In the genomic region with DNA sequence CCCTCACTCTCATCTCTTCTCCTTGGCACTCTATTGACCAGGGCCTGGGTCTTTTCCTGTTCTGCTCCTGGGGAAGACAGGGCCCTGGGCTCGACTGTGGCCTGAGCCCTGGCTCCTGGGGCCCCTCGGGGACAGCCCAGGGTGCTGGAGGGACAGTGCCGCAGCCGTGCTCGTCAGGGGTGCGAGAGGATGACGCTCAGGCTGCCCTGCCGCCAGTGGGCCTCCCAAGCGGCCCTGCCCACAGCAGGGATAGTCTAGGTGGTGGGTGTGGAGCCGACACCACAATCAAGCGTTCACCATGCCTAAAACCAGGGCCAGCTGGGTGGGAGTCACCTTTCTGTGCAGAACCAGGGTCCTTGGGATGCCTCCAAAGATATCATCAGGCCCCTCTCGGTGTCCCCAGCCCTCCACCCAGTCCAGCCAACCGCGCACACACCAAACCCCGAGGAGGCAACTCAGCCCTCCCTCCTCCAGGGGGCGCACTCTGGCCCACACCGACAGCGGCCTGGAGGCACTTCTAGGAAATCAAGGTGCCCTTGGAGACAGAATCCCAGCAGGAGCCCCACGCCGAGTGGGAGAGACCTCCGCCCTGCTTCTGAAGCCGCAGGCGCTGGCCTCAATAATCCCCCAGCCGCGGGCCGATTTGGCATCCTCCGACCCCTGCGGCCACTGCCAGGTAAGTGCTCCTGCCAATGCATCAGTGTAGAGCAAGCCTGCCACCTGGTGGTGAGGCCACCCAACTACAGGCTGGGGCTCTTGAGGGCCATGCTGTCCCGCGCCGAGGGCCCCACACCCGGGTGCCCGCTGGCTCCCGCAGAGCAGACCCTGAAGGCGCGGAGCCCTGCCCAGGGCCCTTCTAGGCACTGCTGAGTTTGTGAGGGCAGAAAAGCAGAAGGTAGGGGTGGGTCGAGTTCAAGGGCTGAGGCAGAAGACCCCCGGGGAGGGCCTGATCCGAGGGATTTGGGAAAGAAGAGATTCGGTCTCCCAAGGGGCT, we compare ENCODE assay signal across 8 cellular contexts.
A peak's percentile ranks its signal among the peaks of the same experiment; 100 is the strongest.
DNase-seq lines count a peak whose midpoint lies in the region; ATAC-seq, FAIRE-seq and TF ChIP-seq lines count a peak whose summit lies in the region.

No MANE protein-coding gene starts in this region.

- no peak for TF ChIP-seq EP300 in upper lobe of left lung (IDR thresholded peaks at IDR 0.05)

- H3K27ac ChIP-seq in CD8-positive, alpha-beta memory T cell (ENCODE audit: low read depth, low read length): no peak overlapping the region
- H3K27ac ChIP-seq in RWPE2 (ENCODE audit: poor library complexity, severe bottlenecking) (no peak overlapping the region), pancreas (no peak overlapping the region), upper lobe of left lung (no peak overlapping the region)

- peaks cover 0 to 4% (median 2%) of the 10 kb centered on the region in 3 donors for H3K4me1 Mint-ChIP-seq in CD8-positive, alpha-beta memory T cell

- CTCF ChIA-PET in CD8-positive, alpha-beta memory T cell (lab: Charles Lee): interaction anchor here (1.2 kb wide), 1 partner anchor 71 kb away, joined by 3 read pairs; no protein-coding TSS in a partner anchor

- no peaks in the 10 kb centered on the region for H3K36me3 Mint-ChIP-seq in CD8-positive, alpha-beta memory T cell

- POLR2A ChIA-PET in CD8-positive, alpha-beta memory T cell (lab: Charles Lee): no interaction called here

- peak overlapping the region in 2 of 7 donors; percentile 12 to 23 for H3K4me3 Mint-ChIP-seq in CD8-positive, alpha-beta memory T cell

- H3K4me1 ChIP-seq in CD8-positive, alpha-beta memory T cell (ENCODE audit: insufficient read depth, low read length): no peaks in the 10 kb centered on the region
- H3K4me1 ChIP-seq in RWPE2 (ENCODE audit: insufficient read depth, poor library complexity, severe bottlenecking): no peaks in the 10 kb centered on the region
- H3K4me1 ChIP-seq in pancreas: no peaks in the 10 kb centered on the region
- peaks cover 0 to 13% (median 7%) of the 10 kb centered on the region in 4 donors for H3K4me1 ChIP-seq in upper lobe of left lung

- no peaks in the 10 kb centered on the region for H3K9me3 ChIP-seq in CD8-positive, alpha-beta memory T cell (ENCODE audit: low read length)
- H3K9me3 ChIP-seq in RWPE2 (ENCODE audit: severe bottlenecking) (no peaks in the 10 kb centered on the region), pancreas (no peaks in the 10 kb centered on the region), upper lobe of left lung (no peaks in the 10 kb centered on the region)

- H3K27ac Mint-ChIP-seq in CD8-positive, alpha-beta memory T cell: no peak overlapping the region

- intact Hi-C loops in pancreas (cut with DNase I): no loop called here

- no peak for FAIRE-seq in pancreas (lab: Jason Lieb, UNC)

- H3K4me3 ChIP-seq in CD8-positive, alpha-beta memory T cell (ENCODE audit: low read length): no peak overlapping the region
- H3K4me3 ChIP-seq in RWPE2 (ENCODE audit: severe bottlenecking) (no peak overlapping the region), pancreas (peak overlapping the region in 1 of 4 donors; percentile 33), upper lobe of left lung (peak overlapping the region in 3 of 4 donors; percentile 12 to 36 (median 35))

- no peaks in the 10 kb centered on the region for H3K36me3 ChIP-seq in CD8-positive, alpha-beta memory T cell (ENCODE audit: insufficient read depth, low read length)
- H3K36me3 ChIP-seq in RWPE2 (ENCODE audit: low read depth): no peaks in the 10 kb centered on the region
- no peaks in the 10 kb centered on the region for H3K36me3 ChIP-seq in pancreas
- H3K36me3 ChIP-seq in upper lobe of left lung: no peaks in the 10 kb centered on the region

- 31 to 35% methylated on average over 39 to 40 of the region's 40 CpGs for WGBS in pancreas, 2 donors
- 42 to 51% methylated on average over 16 to 40 of the region's 40 CpGs for WGBS in upper lobe of left lung, 2 donors

- TF ChIP-seq POLR2A in upper lobe of left lung (IDR thresholded peaks at IDR 0.05): no peak

- DNase-seq in CD8-positive, alpha-beta memory T cell: peak; percentile 33 to 75 (median 49)
- DNase-seq in HuH-7.5 (ENCODE audit: low spot score): peak; percentile 53
- no peak for DNase-seq in RWPE2 (ENCODE audit: low spot score)
- peak; percentile 47 for DNase-seq in activated gamma-delta T cell treated with anti-CD3 and anti-CD28 coated beads, Interleukin-2, amount 50 U/mL, for 16 hours (ENCODE audit: low read depth)
- peak; percentile 64 for DNase-seq in glomerular visceral epithelial cell (ENCODE audit: extremely low spot score)
- DNase-seq in pancreas: peak; percentile 49 to 93 (median 81)
- peak; percentile 77 to 87 for DNase-seq in upper lobe of left lung

- TF ChIP-seq CTCF in RWPE2 (IDR thresholded peaks at IDR 0.05; ENCODE audit: poor library complexity, severe bottlenecking): peak; percentile 83
- TF ChIP-seq CTCF in pancreas (IDR thresholded peaks at IDR 0.05): peak; percentile 96 to 98 (median 96)
- TF ChIP-seq CTCF in upper lobe of left lung (IDR thresholded peaks at IDR 0.05): peak; percentile 94 to 97 (median 95)

- H3K9me3 Mint-ChIP-seq in CD8-positive, alpha-beta memory T cell: peaks cover 0 to 3% (median 0%) of the 10 kb centered on the region in 5 donors

- peaks cover 11 to 19% of the 10 kb centered on the region in 2 donors for H3K27me3 Mint-ChIP-seq in CD8-positive, alpha-beta memory T cell

- no peaks in the 10 kb centered on the region for H3K27me3 ChIP-seq in CD8-positive, alpha-beta memory T cell (ENCODE audit: insufficient read depth, low read length, poor library complexity, severe bottlenecking)
- H3K27me3 ChIP-seq in RWPE2 (ENCODE audit: insufficient read depth, poor library complexity, severe bottlenecking) (no peaks in the 10 kb centered on the region), pancreas (no peaks in the 10 kb centered on the region), upper lobe of left lung (no peaks in the 10 kb centered on the region)

- ATAC-seq in GM21367 (IDR thresholded peaks at IDR 0.05; ENCODE audit: unreplicated experiment) (peak; percentile 65), RWPE2 (ENCODE audit: low read depth) (peak; percentile 77), pancreas (peak; percentile 87 to 97 (median 96)), upper lobe of left lung (ENCODE audit: low FRiP score in 2 of 2) (peak; percentile 84 to 87)

Comparison
In these comparisons a context has a peak if more than half of its experiments do, and no peak if none do; other contexts are left out.
1. H3K4me3 ChIP-seq: peak in upper lobe of left lung (3 of 4); none in CD8-positive, alpha-beta memory T cell (single experiment) and RWPE2 (single experiment).
2. Peak in every context shown above with its lines, with median percentiles within 50 percentile points of each other: ATAC-seq and CTCF ChIP-seq.